30 cellular contexts compared by ENCODE assay signal in the genomic region with DNA sequence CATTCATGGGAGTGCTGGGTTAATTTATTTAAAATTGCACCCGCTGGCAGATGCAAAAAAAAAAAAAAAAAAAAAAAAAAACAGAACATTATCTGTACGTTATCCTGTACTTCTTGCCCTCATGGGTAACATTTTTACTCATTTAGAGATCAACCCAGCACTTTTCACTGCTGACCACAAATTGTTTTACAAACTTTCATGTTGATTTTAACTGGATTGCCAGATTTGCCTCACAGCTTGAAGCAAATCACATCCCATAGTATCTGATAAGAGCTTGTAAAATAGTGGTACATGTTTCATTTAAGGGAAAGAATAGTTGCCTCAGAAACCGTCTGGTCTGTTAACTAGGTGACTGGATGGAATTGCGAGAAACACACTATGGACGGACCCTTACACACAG.
"Had no signal": no experiment of that assay in that cellular context is flagged by ENCODE, and none has a peak within 500 bp of the region (broad histone marks: within the 10 kb centered on the region; RNA-seq: fewer than 3 reads in every experiment).

No MANE protein-coding gene starts in this region.

- H3K4me1 Mint-ChIP-seq: naive B cell; stimulated activated memory B cell treated with anti-CD40 and anti-IgM and Interleukin-4, amounts not matched to agents 10 μg/mL and 1 μg/mL and 100 μg/mL, for 72 hours; stimulated activated naive CD8-positive, alpha-beta T cell treated with anti-CD3 and anti-CD28 coated beads, Interleukin-15, amount 100 ng/mL, for 72 hours; T-cell had no signal

- H3K9me3 Mint-ChIP-seq: nephron progenitor cell; stimulated activated memory B cell treated with anti-CD40 and anti-IgM and Interleukin-4, amounts not matched to agents 10 μg/mL and 1 μg/mL and 100 μg/mL, for 72 hours; type B pancreatic cell had no signal

- DNase-seq: activated CD4-positive, alpha-beta T cell treated with anti-CD3 and anti-CD28 coated beads for 4 hours; activated CD4-positive, alpha-beta T cell treated with anti-CD3 and anti-CD28 coated beads, Interleukin-2, amount 50 U/mL, for 4 hours; activated effector memory CD4-positive, alpha-beta T cell treated with Interleukin-2 at 50 U/mL for 16 hours; activated naive CD4-positive, alpha-beta T cell treated with Interleukin-2 at 50 U/mL for 16 hours; activated T-cell treated with anti-CD3 and anti-CD28 coated beads for 4 hours; activated T-cell treated with anti-CD3 and anti-CD28 coated beads, Interleukin-2, amount 50 U/mL, for 72 hours; central memory CD4-positive, alpha-beta T cell; colonic mucosa; effector CD8-positive, alpha-beta T cell; esophagus squamous epithelium; gastrocnemius medialis; head of caudate nucleus; hippocampal formation; left cardiac atrium; left ventricle myocardium superior; naive B cell; nephron progenitor cell; pancreas; retina; stimulated activated CD4-positive, alpha-beta T cell treated with anti-CD3 and anti-CD28 coated beads, Interleukin-4, amount 100 ng/mL, for 4 hours; stimulated activated CD8-positive, alpha-beta memory T cell treated with anti-CD3 and anti-CD28 coated beads, Interleukin-4, amount 100 ng/mL, for 48 hours; stimulated activated naive CD8-positive, alpha-beta T cell treated with anti-CD3 and anti-CD28 coated beads, Interleukin-15, amount 100 ng/mL, for 72 hours; substantia nigra; T-cell; uterus had no signal

- H3K4me3 Mint-ChIP-seq: activated naive CD8-positive, alpha-beta T cell; activated T-cell treated with anti-CD3 and anti-CD28 coated beads, Interleukin-2, amount 50 U/mL, for 72 hours; mesothelial cell of epicardium; naive B cell; nephron progenitor cell; stimulated activated memory B cell treated with anti-CD40 and anti-IgM and Interleukin-4, amounts not matched to agents 10 μg/mL and 1 μg/mL and 100 μg/mL, for 72 hours; stimulated activated naive CD8-positive, alpha-beta T cell treated with anti-CD3 and anti-CD28 coated beads, Interleukin-15, amount 100 ng/mL, for 72 hours; T-cell; type B pancreatic cell had no signal

- H3K36me3 Mint-ChIP-seq: activated naive CD8-positive, alpha-beta T cell; mesothelial cell of epicardium; naive B cell; stimulated activated memory B cell treated with anti-CD40 and anti-IgM and Interleukin-4, amounts not matched to agents 10 μg/mL and 1 μg/mL and 100 μg/mL, for 72 hours; T-cell; type B pancreatic cell had no signal

- H3K27me3 Mint-ChIP-seq: activated naive CD8-positive, alpha-beta T cell; naive B cell; stimulated activated memory B cell treated with anti-CD40 and anti-IgM and Interleukin-4, amounts not matched to agents 10 μg/mL and 1 μg/mL and 100 μg/mL, for 72 hours; stimulated activated naive CD8-positive, alpha-beta T cell treated with anti-CD3 and anti-CD28 coated beads, Interleukin-15, amount 100 ng/mL, for 72 hours; T-cell had no signal

- ATAC-seq: activated T-cell treated with anti-CD3 and anti-CD28 coated beads, Interleukin-2, amount 50 U/mL, for 72 hours; gastrocnemius medialis; left cardiac atrium; left ventricle myocardium superior; pancreas; sciatic nerve; stimulated activated memory B cell treated with anti-CD40 and anti-IgM and Interleukin-4, amounts not matched to agents 10 μg/mL and 1 μg/mL and 100 μg/mL, for 72 hours; stimulated activated naive CD8-positive, alpha-beta T cell treated with anti-CD3 and anti-CD28 coated beads, Interleukin-15, amount 100 ng/mL, for 72 hours; T-cell had no signal

- H3K27ac Mint-ChIP-seq: activated naive CD8-positive, alpha-beta T cell; activated T-cell treated with anti-CD3 and anti-CD28 coated beads, Interleukin-2, amount 50 U/mL, for 72 hours; mesothelial cell of epicardium; naive B cell; nephron progenitor cell; stimulated activated memory B cell treated with anti-CD40 and anti-IgM and Interleukin-4, amounts not matched to agents 10 μg/mL and 1 μg/mL and 100 μg/mL, for 72 hours; stimulated activated naive CD8-positive, alpha-beta T cell treated with anti-CD3 and anti-CD28 coated beads, Interleukin-15, amount 100 ng/mL, for 72 hours; T-cell; type B pancreatic cell had no signal
